8 cellular contexts compared by ENCODE assay signal in the genomic region with DNA sequence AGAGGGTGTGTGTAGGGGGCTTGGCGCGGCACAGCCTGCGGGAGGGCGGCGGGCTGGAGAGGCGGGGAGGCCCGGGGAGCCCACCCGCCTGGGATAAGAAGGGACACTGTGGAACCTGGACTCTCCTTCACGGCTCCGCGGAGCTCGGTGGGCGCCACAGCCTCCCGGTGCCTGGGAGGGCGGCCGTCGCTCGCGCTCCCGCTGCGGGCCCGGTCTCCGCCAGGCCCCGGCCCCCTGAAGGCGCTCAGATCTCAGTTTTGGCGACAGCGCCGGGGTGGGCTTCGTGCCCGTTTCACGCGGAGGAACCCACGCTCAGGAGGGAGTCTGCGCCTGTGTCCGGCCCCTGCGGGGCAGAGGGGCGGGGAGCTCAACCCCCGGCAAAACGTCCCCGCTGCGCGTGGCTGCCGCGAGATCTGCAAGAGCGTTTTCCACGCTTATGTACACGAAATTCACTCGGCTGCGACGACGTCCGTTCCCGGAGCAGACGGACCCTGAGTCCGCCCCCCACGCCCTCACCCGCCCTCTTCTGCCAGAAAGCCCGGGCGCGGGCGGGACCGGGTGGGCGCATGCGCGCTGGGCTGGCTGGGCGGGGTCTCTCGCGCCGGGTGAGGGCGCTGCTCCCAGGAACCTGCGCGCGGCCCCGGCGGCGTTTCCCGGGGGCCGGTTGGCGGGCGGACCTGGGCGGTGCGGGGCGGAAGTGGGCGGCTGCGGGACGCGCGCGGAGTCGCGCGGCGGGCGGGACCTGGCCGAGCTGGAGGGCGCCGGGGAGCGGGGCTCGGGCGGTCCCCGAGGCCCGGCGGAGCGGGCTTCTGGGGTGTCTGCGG. TPM values are rescaled to one million over a fixed set of nuclear protein-coding genes. Genes with fewer than 3 reads are reported as not detected.
DNase-seq lines count a peak whose midpoint lies in the region; ATAC-seq and TF ChIP-seq lines count a peak whose summit lies in the region.

A gene (plus strand): TSS at position 704 of the 824 bp plus-strand sequence.

- H3K27ac Mint-ChIP-seq in nephron: peak within 1 kb of the TSS; percentile 40 to 98 (median 69)
- peak within 1 kb of the TSS; percentile 85 for H3K27ac Mint-ChIP-seq in stimulated activated naive CD8-positive, alpha-beta T cell treated with anti-CD3 and anti-CD28 coated beads, Interleukin-15, Interleukin-2, amounts not matched to agents 100 ng/mL and 50 ng/mL, for 24 hours

- H3K4me1 Mint-ChIP-seq in nephron: no peaks in the 10 kb centered on the region
- peaks cover 17% of the 10 kb centered on the region for H3K4me1 Mint-ChIP-seq in stimulated activated naive CD8-positive, alpha-beta T cell treated with anti-CD3 and anti-CD28 coated beads, Interleukin-15, Interleukin-2, amounts not matched to agents 100 ng/mL and 50 ng/mL, for 24 hours (ENCODE audit: low read depth)

- peak within 1 kb of the TSS; percentile 88 for H3K4me2 ChIP-seq in GM23248 (ENCODE audit: unreplicated experiment)

- no peaks in the 10 kb centered on the region for H4K20me1 ChIP-seq in GM23248 (ENCODE audit: insufficient read depth)

- 0 out of 2 replicates have a peak, but pooled peaks cover 3% of the 10 kb centered on the region for H3K4me1 ChIP-seq in GM23248 (ENCODE audit: insufficient read depth)
- peaks cover 7% of the 10 kb centered on the region for H3K4me1 ChIP-seq in RWPE2 (ENCODE audit: insufficient read depth, poor library complexity, severe bottlenecking)

- 0 out of 2 replicates have a peak within 1 kb of the TSS, but pooled peaks have one; percentile 28 for H3K27ac ChIP-seq in GM23248
- H3K27ac ChIP-seq in RWPE2 (ENCODE audit: poor library complexity, severe bottlenecking): peak within 1 kb of the TSS; percentile 68

- H3K36me3 Mint-ChIP-seq in nephron (ENCODE audit: low read depth): peaks cover 8% of the 10 kb centered on the region
- peaks cover 8% of the 10 kb centered on the region for H3K36me3 Mint-ChIP-seq in stimulated activated naive CD8-positive, alpha-beta T cell treated with anti-CD3 and anti-CD28 coated beads, Interleukin-15, Interleukin-2, amounts not matched to agents 100 ng/mL and 50 ng/mL, for 24 hours (ENCODE audit: low read depth)

- no peaks in the 10 kb centered on the region for H3K9me3 ChIP-seq in GM23248 (ENCODE audit: low read depth)
- H3K9me3 ChIP-seq in RWPE2 (ENCODE audit: severe bottlenecking): no peaks in the 10 kb centered on the region

- H3K36me3 ChIP-seq in GM23248 (ENCODE audit: low read depth) (no peaks in the 10 kb centered on the region; the same call in 1 of the 2 replicates), RWPE2 (ENCODE audit: low read depth) (peaks cover 31% of the 10 kb centered on the region)

- H3K9me3 Mint-ChIP-seq in nephron: no peaks in the 10 kb centered on the region
- H3K9me3 Mint-ChIP-seq in stimulated activated naive CD8-positive, alpha-beta T cell treated with anti-CD3 and anti-CD28 coated beads, Interleukin-15, Interleukin-2, amounts not matched to agents 100 ng/mL and 50 ng/mL, for 24 hours: no peaks in the 10 kb centered on the region

- DNase-seq in EH (ENCODE audit: low read depth): peak; percentile 88
- peak; percentile 90 for DNase-seq in GM23248
- DNase-seq in LHCN-M2 (ENCODE audit: low read depth): peak; percentile 83
- DNase-seq in RWPE2 (ENCODE audit: low spot score): no peak
- DNase-seq in activated T-helper 9 cell treated with anti-CD3 and anti-CD28 coated beads, Interleukin-2, amount 50 U/mL, for 16 hours (ENCODE audit: low read depth): peak; percentile 95
- DNase-seq in fibroblast of pulmonary artery (ENCODE audit: low read depth): peak; percentile 87

- H3K9ac ChIP-seq in GM23248: peak within 1 kb of the TSS; percentile 85

- WGBS in GM23248 (ENCODE audit: low coverage in 1 of 2, low lambda C conversion rate in 2 of 2, missing lambda C conversion rate in 2 of 2), 2 experiments: 1 to 3% methylated on average over 41 to 66 of the region's 105 CpGs

- no peak for TF ChIP-seq CTCF in RWPE2 (IDR thresholded peaks at IDR 0.05; ENCODE audit: poor library complexity, severe bottlenecking)
- TF ChIP-seq CTCF in fibroblast of pulmonary artery (IDR thresholded peaks at IDR 0.05; ENCODE audit: low read length, missing control alignments): no peak
- no peak for TF ChIP-seq CTCF in nephron (IDR thresholded peaks at IDR 0.05; ENCODE audit: unreplicated experiment in 3 of 3)

- H3K79me2 ChIP-seq in GM23248 (ENCODE audit: insufficient read depth): peaks cover 41% of the 10 kb centered on the region

- in situ Hi-C loops in GM23248 (cut with MboI): no loop called here

- no peaks in the 10 kb centered on the region for H3F3A ChIP-seq in GM23248 (ENCODE audit: insufficient read depth)

- H3K9me2 ChIP-seq in GM23248 (ENCODE audit: insufficient read depth): no peaks in the 10 kb centered on the region

- peak within 1 kb of the TSS; percentile 93 to 95 (median 94) for H3K4me3 Mint-ChIP-seq in nephron
- H3K4me3 Mint-ChIP-seq in stimulated activated naive CD8-positive, alpha-beta T cell treated with anti-CD3 and anti-CD28 coated beads, Interleukin-15, Interleukin-2, amounts not matched to agents 100 ng/mL and 50 ng/mL, for 24 hours: peak within 1 kb of the TSS; percentile 86

- H2AFZ ChIP-seq in GM23248: peak within 1 kb of the TSS; percentile 96

- H3K4me3 ChIP-seq in GM23248 (peak within 1 kb of the TSS; percentile 92), RWPE2 (ENCODE audit: severe bottlenecking) (peak within 1 kb of the TSS; percentile 99), fibroblast of pulmonary artery (replicated peaks; ENCODE audit: low read depth, low read length) (peak within 1 kb of the TSS; percentile 84)

- ATAC-seq in RWPE2 (ENCODE audit: low read depth): peak; percentile 73

- H3K27me3 ChIP-seq in GM23248 (replicated peaks; ENCODE audit: insufficient read depth): no peaks in the 10 kb centered on the region
- no peaks in the 10 kb centered on the region for H3K27me3 ChIP-seq in RWPE2 (ENCODE audit: insufficient read depth, poor library complexity, severe bottlenecking)

- H3K27me3 Mint-ChIP-seq in nephron (ENCODE audit: low read depth): no peaks in the 10 kb centered on the region
- no peaks in the 10 kb centered on the region for H3K27me3 Mint-ChIP-seq in stimulated activated naive CD8-positive, alpha-beta T cell treated with anti-CD3 and anti-CD28 coated beads, Interleukin-15, Interleukin-2, amounts not matched to agents 100 ng/mL and 50 ng/mL, for 24 hours

RNA-seq across cellular contexts. Expression of the gene that starts here (rescaled TPM):
- 65.0 and 69.6 TPM in 2 replicates for total RNA-seq in GM23248 (2014; rRNA removed; shearing (Covaris generic))
- polyA plus RNA-seq in GM23248 (2016; fragmentation: Nextera tagmentation; extraction: Ambion mirVana): 34.4 and 38.5 TPM in 2 replicates
- total RNA-seq in LHCN-M2 (2014; rRNA removed): 60.7 and 61.8 TPM in 2 replicates
- 60.5 TPM for polyA plus RNA-seq in LHCN-M2 (2012)
